9 cellular contexts compared by ENCODE assay signal in genomic region chr5:169700611-169701010, GRCh38.
"Had no signal": no experiment of that assay in that cellular context is flagged by ENCODE, and none has a peak within 500 bp of the region (broad histone marks: within the 10 kb centered on the region; RNA-seq: fewer than 3 reads in every experiment).

No MANE protein-coding gene starts in this region.

- H3K4me3 Mint-ChIP-seq: HFFc6, IgD-negative memory B cell had no signal

- H3K9ac ChIP-seq: GM23248 had no signal

- ATAC-seq: HCT116, HepG2 had no signal

- H3K9me3 Mint-ChIP-seq: HFFc6, IgD-negative memory B cell had no signal

- H3K36me3 ChIP-seq: HAP-1 had no signal

- H3K27me3 Mint-ChIP-seq: IgD-negative memory B cell had no signal

- H3K27ac ChIP-seq: GM23248, HL-60 had no signal

- DNase-seq: GM23248, GOT3, H7, HFFc6 had no signal

- H3K9me3 ChIP-seq: HAP-1 had no signal

- H3K4me1 ChIP-seq: HAP-1 had no signal

- H2AFZ ChIP-seq: GM23248 had no signal

- FAIRE-seq: HepG2 had no signal

- H3K4me3 ChIP-seq: GM23248, HAP-1 had no signal
